ENCODE assay signal across 8 cellular contexts in genomic region chr11:65112226-65112550, GRCh38. TPM values are rescaled to one million over a fixed set of nuclear protein-coding genes. Genes with fewer than 3 reads are reported as not detected.
DNase-seq lines count a peak whose midpoint lies in the region; ATAC-seq and TF ChIP-seq lines count a peak whose summit lies in the region.

No MANE protein-coding gene starts in this region.

- H3K27ac ChIP-seq in temporal lobe (ENCODE audit: low read depth, low read length): peak overlapping the region; percentile 65

- peaks cover 36% of the 10 kb centered on the region for H3K4me1 ChIP-seq in adipocyte (ENCODE audit: control insufficient read depth, insufficient read depth, low read length)

- H3K4me3 Mint-ChIP-seq in T-helper 2 cell treated with Interferon-gamma antibody and Interleukin-4, amounts not matched to agents 5 μg/mL and 100 μg/mL, for 36 hours: peak overlapping the region; percentile 85

- H3K9me3 Mint-ChIP-seq in T-helper 2 cell treated with Interferon-gamma antibody and Interleukin-4, amounts not matched to agents 5 μg/mL and 100 μg/mL, for 36 hours: no peaks in the 10 kb centered on the region

- TF ChIP-seq CTCF in kidney epithelial cell (IDR thresholded peaks at IDR 0.05; ENCODE audit: insufficient read depth, low read length, poor library complexity, severe bottlenecking): no peak

- peak overlapping the region; percentile 86 for H3K9ac ChIP-seq in adipocyte (ENCODE audit: low read length)

- peak overlapping the region; percentile 77 for H3K27ac Mint-ChIP-seq in T-helper 2 cell treated with Interferon-gamma antibody and Interleukin-4, amounts not matched to agents 5 μg/mL and 100 μg/mL, for 36 hours

- DNase-seq in T-helper 2 cell treated with Interferon-gamma antibody and Interleukin-4, amounts not matched to agents 5 μg/mL and 100 μg/mL, for 36 hours (ENCODE audit: low spot score): no peak
- DNase-seq in T-helper 2 cell (no peak), adipocyte (ENCODE audit: low read depth) (peak; percentile 1), kidney epithelial cell (ENCODE audit: low read depth) (no peak), mucosa of gallbladder (ENCODE audit: low spot score) (no peak)
- DNase-seq in activated CD4-positive, CD25-positive, alpha-beta regulatory T cell (lab: John Stamatoyannopoulos, UW): no peak

- ATAC-seq in GM21528 (IDR thresholded peaks at IDR 0.05; ENCODE audit: low FRiP score, unreplicated experiment): no peak

- H3K4me1 Mint-ChIP-seq in T-helper 2 cell treated with Interferon-gamma antibody and Interleukin-4, amounts not matched to agents 5 μg/mL and 100 μg/mL, for 36 hours (ENCODE audit: low read depth): peaks cover 28% of the 10 kb centered on the region

- H3K4me3 ChIP-seq in adipocyte (ENCODE audit: low read length) (peak overlapping the region; percentile 82), kidney epithelial cell (ENCODE audit: low read depth, low read length) (peak overlapping the region; percentile 69)

- H3K9me3 ChIP-seq in adipocyte (ENCODE audit: control insufficient read depth, low read length): no peaks in the 10 kb centered on the region

- H3K27me3 Mint-ChIP-seq in T-helper 2 cell treated with Interferon-gamma antibody and Interleukin-4, amounts not matched to agents 5 μg/mL and 100 μg/mL, for 36 hours (ENCODE audit: low read depth): no peaks in the 10 kb centered on the region

- peaks cover 3% of the 10 kb centered on the region for H3K36me3 Mint-ChIP-seq in T-helper 2 cell treated with Interferon-gamma antibody and Interleukin-4, amounts not matched to agents 5 μg/mL and 100 μg/mL, for 36 hours (ENCODE audit: low read depth)

- H3K36me3 ChIP-seq in adipocyte (ENCODE audit: control insufficient read depth, insufficient read depth, low read length, severe bottlenecking): peaks cover 22% of the 10 kb centered on the region
- H3K36me3 ChIP-seq in kidney epithelial cell (ENCODE audit: control insufficient read depth, insufficient read depth, low read length): peaks cover 6% of the 10 kb centered on the region

- H3K27me3 ChIP-seq in adipocyte (replicated peaks; ENCODE audit: control insufficient read depth, insufficient read depth, low read length): no peaks in the 10 kb centered on the region
- no peaks in the 10 kb centered on the region for H3K27me3 ChIP-seq in kidney epithelial cell (ENCODE audit: control insufficient read depth, insufficient read depth, low read length)

RNA-seq across cellular contexts. Expression of gene TM7SF2, which starts 0.5 kb away (rescaled TPM):
- total RNA-seq in kidney epithelial cell (42.4 and 42.6 TPM in 2 replicates), temporal lobe (34.7 TPM), mucosa of gallbladder (184 TPM)

RNA-seq across cellular contexts. Expression of gene ZNHIT2, which starts 5.3 kb away (rescaled TPM):
- 21.3 and 28.1 TPM in 2 replicates for total RNA-seq in kidney epithelial cell
- total RNA-seq in temporal lobe: 2.5 TPM
- 15.1 TPM for total RNA-seq in mucosa of gallbladder

RNA-seq across cellular contexts. Expression of gene FAU, which starts 9.7 kb away (rescaled TPM):
- total RNA-seq in kidney epithelial cell (595 and 710 TPM in 2 replicates), temporal lobe (217 TPM), mucosa of gallbladder (835 TPM)

RNA-seq across cellular contexts. Expression of gene MRPL49, which starts 9.9 kb away (rescaled TPM):
- total RNA-seq in kidney epithelial cell (67.6 and 88.5 TPM in 2 replicates), temporal lobe (27.0 TPM), mucosa of gallbladder (46.5 TPM)

RNA-seq across cellular contexts. Expression of gene VPS51, which starts 16.2 kb away (rescaled TPM):
- total RNA-seq in kidney epithelial cell: 153 and 391 TPM in 2 replicates
- total RNA-seq in temporal lobe: 161 TPM
- 116 TPM for total RNA-seq in mucosa of gallbladder
